ENCODE assay signal across 17 cellular contexts in genomic region chr5:139814191-139814601, GRCh38. TPM values are rescaled to one million over a fixed set of nuclear protein-coding genes. Genes with fewer than 3 reads are reported as not detected.
DNase-seq lines count a peak whose midpoint lies in the region; ATAC-seq and TF ChIP-seq lines count a peak whose summit lies in the region.
"Had no signal": no experiment of that assay in that cellular context is flagged by ENCODE, and none has a peak within 500 bp of the region (broad histone marks: within the 10 kb centered on the region; RNA-seq: fewer than 3 reads in every experiment).

No MANE protein-coding gene starts in this region.

- H3K4me3 ChIP-seq in neuronal stem cell (ENCODE audit: low read length in 2 of 2) (no peak overlapping the region), upper lobe of right lung (no peak overlapping the region)
- H3K4me3 ChIP-seq: BLaER1 treated with 17β-estradiol and CSF1 and Interleukin-3, amounts not matched to agents 10 nM and 100 nM had no signal

- H3K4me1 Mint-ChIP-seq in natural killer cell treated with Interleukin-12 subunit alpha and Interleukin-12 subunit beta and Interleukin-15 and Interleukin-18, amount 100 ng/mL, for 72 hours (ENCODE audit: low read depth in 2 of 2), result no peaks in the 10 kb centered on the region
- H3K4me1 Mint-ChIP-seq in natural killer cell, result no peaks in the 10 kb centered on the region
- H3K4me1 Mint-ChIP-seq: B cell had no signal

- peak overlapping the region; percentile 75 for H3K18ac ChIP-seq in neuronal stem cell (ENCODE audit: low read length)

- H3K4ac ChIP-seq in neuronal stem cell (ENCODE audit: low read length), result no peak overlapping the region

- peak overlapping the region; percentile 32 for H2BK5ac ChIP-seq in neuronal stem cell (ENCODE audit: low read length)

- no peak overlapping the region for H2AFZ ChIP-seq in neuronal stem cell (ENCODE audit: low read length)

- peak overlapping the region; percentile 68 for H3K9ac ChIP-seq in neuronal stem cell (ENCODE audit: low read depth, low read length, poor library complexity)
- H3K9ac ChIP-seq: BLaER1 treated with 17β-estradiol and CSF1 and Interleukin-3, amounts not matched to agents 10 nM and 100 nM had no signal

- H3K79me1 ChIP-seq in neuronal stem cell (ENCODE audit: low read depth, low read length), result no peaks in the 10 kb centered on the region

- no peak overlapping the region for H3K4me3 Mint-ChIP-seq in natural killer cell treated with Interleukin-12 subunit alpha and Interleukin-12 subunit beta and Interleukin-15 and Interleukin-18, amount 100 ng/mL, for 72 hours
- no peak overlapping the region for H3K4me3 Mint-ChIP-seq in natural killer cell
- H3K4me3 Mint-ChIP-seq: B cell; CD8-positive, alpha-beta T cell; HFFc6 had no signal

- no peaks in the 10 kb centered on the region for H3K9me3 ChIP-seq in neuronal stem cell (replicated peaks in 1 of 2; ENCODE audit: control insufficient read depth in 2 of 2, insufficient read depth in 1 of 2, low read depth in 1 of 2, low read length in 2 of 2)
- no peaks in the 10 kb centered on the region for H3K9me3 ChIP-seq in upper lobe of right lung

- H3K27me3 ChIP-seq in neuronal stem cell (ENCODE audit: control insufficient read depth in 3 of 3, insufficient read depth in 3 of 3, low read depth in 1 of 3, low read length in 3 of 3), result peaks cover 0 to 31% (median 2%) of the 10 kb centered on the region in 3 experiments
- no peaks in the 10 kb centered on the region for H3K27me3 ChIP-seq in upper lobe of right lung
- H3K27me3 ChIP-seq: BLaER1 treated with 17β-estradiol and CSF1 and Interleukin-3, amounts not matched to agents 10 nM and 100 nM had no signal

- H2AK5ac ChIP-seq in neuronal stem cell (ENCODE audit: low read depth, low read length), result peak overlapping the region; percentile 45

- no peak for ATAC-seq in natural killer cell treated with Interleukin-12 subunit alpha and Interleukin-12 subunit beta and Interleukin-15 and Interleukin-18, amount 100 ng/mL, for 72 hours
- ATAC-seq in natural killer cell (no peak), upper lobe of right lung (no peak)
- ATAC-seq: CD8-positive, alpha-beta T cell; HCT116; HepG2 had no signal

- peaks cover 3% of the 10 kb centered on the region for H3K9me3 Mint-ChIP-seq in natural killer cell treated with Interleukin-12 subunit alpha and Interleukin-12 subunit beta and Interleukin-15 and Interleukin-18, amount 100 ng/mL, for 72 hours
- H3K9me3 Mint-ChIP-seq in natural killer cell, result peaks cover 2 to 3% of the 10 kb centered on the region in 2 donors

- no peak overlapping the region for H3K14ac ChIP-seq in neuronal stem cell (ENCODE audit: low read length)

- H3K36me3 Mint-ChIP-seq in natural killer cell treated with Interleukin-12 subunit alpha and Interleukin-12 subunit beta and Interleukin-15 and Interleukin-18, amount 100 ng/mL, for 72 hours, result peaks cover 6% of the 10 kb centered on the region
- no peaks in the 10 kb centered on the region for H3K36me3 Mint-ChIP-seq in natural killer cell
- H3K36me3 Mint-ChIP-seq: CD8-positive, alpha-beta T cell had no signal

- H2BK120ac ChIP-seq in neuronal stem cell (ENCODE audit: low read depth, low read length), result no peak overlapping the region

- no peak overlapping the region for H2BK15ac ChIP-seq in neuronal stem cell (ENCODE audit: low read length)

- H3K4me2 ChIP-seq in neuronal stem cell (ENCODE audit: insufficient read depth, low read length, poor library complexity, severe bottlenecking), result no peak overlapping the region
- H3K4me2 ChIP-seq: BLaER1 treated with 17β-estradiol and CSF1 and Interleukin-3, amounts not matched to agents 10 nM and 100 nM had no signal

- peaks cover 0 to 2% of the 10 kb centered on the region in 2 donors for H3K4me1 ChIP-seq in neuronal stem cell (ENCODE audit: control insufficient read depth in 2 of 2, insufficient read depth in 1 of 2, low read depth in 1 of 2, low read length in 2 of 2)
- no peaks in the 10 kb centered on the region for H3K4me1 ChIP-seq in upper lobe of right lung
- H3K4me1 ChIP-seq: BLaER1 treated with 17β-estradiol and CSF1 and Interleukin-3, amounts not matched to agents 10 nM and 100 nM had no signal

- H3K23ac ChIP-seq in neuronal stem cell (ENCODE audit: low read depth, low read length, poor library complexity), result peak overlapping the region; percentile 98

- H4K8ac ChIP-seq in neuronal stem cell (ENCODE audit: low read depth, low read length), result peak overlapping the region; percentile 10

- H3K36me3 ChIP-seq in neuronal stem cell (replicated peaks in 1 of 2; ENCODE audit: control insufficient read depth in 2 of 2, insufficient read depth in 2 of 2, low read length in 2 of 2) (no peaks in the 10 kb centered on the region), upper lobe of right lung (no peaks in the 10 kb centered on the region)
- H3K36me3 ChIP-seq: BLaER1 treated with 17β-estradiol and CSF1 and Interleukin-3, amounts not matched to agents 10 nM and 100 nM had no signal

- no peak overlapping the region for H4K91ac ChIP-seq in neuronal stem cell (ENCODE audit: low read depth, low read length, poor library complexity)

- no CpG with 5 or more reads among the region's 14 CpGs for WGBS in neuronal stem cell (ENCODE audit: extremely low coverage in 2 of 2, insufficient read length in 2 of 2, insufficient replicate concordance in 1 of 2), 2 donors

- intact Hi-C loops in natural killer cell (cut with micrococcal nuclease) (no loop called here), upper lobe of right lung (cut with DNase I) (no loop called here)

- no peak overlapping the region for H3K27ac Mint-ChIP-seq in natural killer cell treated with Interleukin-12 subunit alpha and Interleukin-12 subunit beta and Interleukin-15 and Interleukin-18, amount 100 ng/mL, for 72 hours
- H3K27ac Mint-ChIP-seq in natural killer cell, result no peak overlapping the region
- H3K27ac Mint-ChIP-seq: B cell; CD8-positive, alpha-beta T cell; HFFc6 had no signal

- H3K27ac ChIP-seq in neuronal stem cell (replicated peaks; ENCODE audit: low read length), result no peak overlapping the region
- H3K27ac ChIP-seq in upper lobe of right lung, result no peak overlapping the region
- H3K27ac ChIP-seq: BLaER1 treated with 17β-estradiol and CSF1 and Interleukin-3, amounts not matched to agents 10 nM and 100 nM had no signal

- no peak for TF ChIP-seq CTCF in natural killer cell (IDR thresholded peaks at IDR 0.05)
- TF ChIP-seq CTCF in upper lobe of right lung (IDR thresholded peaks at IDR 0.05), result no peak

- peaks cover 0 to 2% of the 10 kb centered on the region in 2 donors for H3K27me3 Mint-ChIP-seq in natural killer cell treated with Interleukin-12 subunit alpha and Interleukin-12 subunit beta and Interleukin-15 and Interleukin-18, amount 100 ng/mL, for 72 hours
- H3K27me3 Mint-ChIP-seq in natural killer cell (ENCODE audit: low read depth in 2 of 2), result peaks cover 0 to 2% of the 10 kb centered on the region in 2 donors

- peak; percentile 58 for DNase-seq in natural killer cell treated with Interleukin-12 subunit alpha and Interleukin-12 subunit beta and Interleukin-15 and Interleukin-18, amount 100 ng/mL, for 72 hours (ENCODE audit: low spot score)
- no peak for DNase-seq in natural killer cell
- no peak for DNase-seq in neuronal stem cell (ENCODE audit: low spot score)
- peak; percentile 48 for DNase-seq in upper lobe of right lung
- no peak for DNase-seq in iPS-NIHi7 (ENCODE audit: extremely low spot score)
- no peak for DNase-seq in medulla oblongata (ENCODE audit: extremely low spot score)
- DNase-seq: Calu3; CD8-positive, alpha-beta T cell; DMS79 treated with DMSO at 0.1 percent for 48 hours; GF-D8; GOT3; H7; HFFc6 had no signal

- no peak overlapping the region for H2BK12ac ChIP-seq in neuronal stem cell (ENCODE audit: low read length)

RNA-seq across cellular contexts. Expression of gene PSD2, which starts 18.6 kb away (rescaled TPM):
- total RNA-seq in natural killer cell treated with Interleukin-12 subunit alpha and Interleukin-12 subunit beta and Interleukin-15 and Interleukin-18, amount 100 ng/mL, for 72 hours, result not detected
- total RNA-seq in natural killer cell, result 1 to 10 TPM; 1.3 to 2.5 (median 1.3) TPM
- polyA plus RNA-seq in neuronal stem cell (2013, experiment 1 of 2), result 0.92 TPM
- polyA plus RNA-seq in neuronal stem cell (2013, experiment 2 of 2), result 0.93 TPM
- total RNA-seq in upper lobe of right lung, result not detected
- total RNA-seq: Calu3, HepG2 had no signal

Comparison
In these comparisons a context has a peak if more than half of its experiments do, and no peak if none do; other contexts are left out.
1. DNase-seq: peak in natural killer cell treated with Interleukin-12 subunit alpha and Interleukin-12 subunit beta and Interleukin-15 and Interleukin-18, amount 100 ng/mL, for 72 hours (single experiment) and upper lobe of right lung (single experiment); none in natural killer cell (single experiment), neuronal stem cell (single experiment), iPS-NIHi7 (single experiment) and medulla oblongata (single experiment).